8 cellular contexts compared by ENCODE assay signal in the genomic region with DNA sequence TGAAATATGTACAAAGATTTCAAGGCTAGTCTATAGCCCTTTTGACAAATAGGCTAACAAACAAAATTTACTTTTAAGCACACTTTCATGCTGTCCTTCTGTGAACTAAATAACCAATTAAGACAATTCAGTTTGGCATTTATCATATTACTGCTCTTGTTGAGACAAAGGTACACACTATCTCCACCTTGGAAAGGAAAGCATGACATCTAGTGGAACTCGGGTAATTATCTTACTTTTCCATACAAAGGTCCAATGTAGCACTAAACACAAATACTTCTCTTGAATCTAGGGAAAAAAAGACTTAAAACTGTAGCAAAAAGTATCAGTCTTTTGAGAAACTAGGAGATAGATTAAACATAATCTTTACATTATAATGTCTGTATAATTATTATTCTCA.
A peak's percentile ranks its signal among the peaks of the same experiment; 100 is the strongest.
DNase-seq lines count a peak whose midpoint lies in the region; ATAC-seq and TF ChIP-seq lines count a peak whose summit lies in the region.

No MANE protein-coding gene starts in this region.

- no peaks in the 10 kb centered on the region for H3K9me3 Mint-ChIP-seq in activated CD8-positive, alpha-beta memory T cell treated with anti-CD3 and anti-CD28 coated beads, Interleukin-2, amount 10 ng/mL, durations not matched to agents 7 days and 5 days (ENCODE audit: low read depth)

- H3K4me3 ChIP-seq in AG10803 (ENCODE audit: low read length) (no peak overlapping the region), fibroblast of the aortic adventitia (ENCODE audit: low read depth, low read length) (no peak overlapping the region)

- TF ChIP-seq CTCF in AG10803 (conservative IDR thresholded peaks at IDR 0.05; ENCODE audit: low read length) (peak; percentile 48), fibroblast of the aortic adventitia (IDR thresholded peaks at IDR 0.05; ENCODE audit: insufficient read depth, low read length) (peak; percentile 38)

- peaks cover 20% of the 10 kb centered on the region for H3K36me3 Mint-ChIP-seq in activated CD8-positive, alpha-beta memory T cell treated with anti-CD3 and anti-CD28 coated beads, Interleukin-2, amount 10 ng/mL, durations not matched to agents 7 days and 5 days

- DNase-seq in AG10803 (ENCODE audit: low read depth) (peak; percentile 47), NCI-H69 (lab: John Stamatoyannopoulos, UW) (peak; percentile 61), fibroblast of the aortic adventitia (ENCODE audit: low read depth) (peak; percentile 69), SKM-1 treated with dmso at 0.1 percent for 144 hours (lab: John Stamatoyannopoulos, UW; ENCODE audit: unreplicated experiment) (no peak), epidermal melanocyte (ENCODE audit: insufficient read length, low spot score) (no peak)
- no peak for DNase-seq in activated CD8-positive, alpha-beta memory T cell treated with anti-CD3 and anti-CD28 coated beads, Interleukin-2, amount 10 ng/mL, durations not matched to agents 7 days and 5 days

- H3K4me1 Mint-ChIP-seq in activated CD8-positive, alpha-beta memory T cell treated with anti-CD3 and anti-CD28 coated beads, Interleukin-2, amount 10 ng/mL, durations not matched to agents 7 days and 5 days = no peaks in the 10 kb centered on the region

- no peak overlapping the region for H3K4me3 Mint-ChIP-seq in activated CD8-positive, alpha-beta memory T cell treated with anti-CD3 and anti-CD28 coated beads, Interleukin-2, amount 10 ng/mL, durations not matched to agents 7 days and 5 days

- peak; percentile 57 for ATAC-seq in GM18909 (IDR thresholded peaks at IDR 0.05; ENCODE audit: poor library complexity, unreplicated experiment)
- ATAC-seq in activated CD8-positive, alpha-beta memory T cell treated with anti-CD3 and anti-CD28 coated beads, Interleukin-2, amount 10 ng/mL, durations not matched to agents 7 days and 5 days = no peak
- ATAC-seq in GM19023 (IDR thresholded peaks at IDR 0.05; ENCODE audit: unreplicated experiment) = no peak

- H3K27ac Mint-ChIP-seq in activated CD8-positive, alpha-beta memory T cell treated with anti-CD3 and anti-CD28 coated beads, Interleukin-2, amount 10 ng/mL, durations not matched to agents 7 days and 5 days = no peak overlapping the region

- CTCF ChIA-PET in activated CD8-positive, alpha-beta memory T cell treated with anti-CD3 and anti-CD28 coated beads, Interleukin-2, amount 10 ng/mL, durations not matched to agents 7 days and 5 days (lab: Charles Lee) = interaction anchor here (1.2 kb wide), 1 partner anchor 92 kb away, joined by 3 read pairs; no protein-coding TSS in a partner anchor

- no peaks in the 10 kb centered on the region for H3K27me3 Mint-ChIP-seq in activated CD8-positive, alpha-beta memory T cell treated with anti-CD3 and anti-CD28 coated beads, Interleukin-2, amount 10 ng/mL, durations not matched to agents 7 days and 5 days

Comparison
In these comparisons a context has a peak if more than half of its experiments do, and no peak if none do; other contexts are left out.
1. DNase-seq: peak in AG10803 (single experiment), NCI-H69 (single experiment) and fibroblast of the aortic adventitia (single experiment); none in activated CD8-positive, alpha-beta memory T cell treated with anti-CD3 and anti-CD28 coated beads, Interleukin-2, amount 10 ng/mL, durations not matched to agents 7 days and 5 days (single experiment), SKM-1 treated with dmso at 0.1 percent for 144 hours (single experiment) and epidermal melanocyte (single experiment).